Comparison of ENCODE assay signal across 10 cellular contexts in genomic region chr3:11367116-11367781, GRCh38.
DNase-seq lines count a peak whose midpoint lies in the region; ATAC-seq, FAIRE-seq and TF ChIP-seq lines count a peak whose summit lies in the region.
"Had no signal": no experiment of that assay in that cellular context is flagged by ENCODE, and none has a peak within 500 bp of the region (broad histone marks: within the 10 kb centered on the region; RNA-seq: fewer than 3 reads in every experiment).

No MANE protein-coding gene starts in this region.

- CTCF ChIA-PET in activated CD8-positive, alpha-beta T cell treated with anti-CD3 and anti-CD28 coated beads, Interleukin-2, amount 10 ng/mL, durations not matched to agents 7 days and 5 days (lab: Charles Lee) = no interaction called here
- CTCF ChIA-PET in PC-9 (lab: Charles Lee) = interaction anchor here (0.6 kb wide), 1 partner anchor 507 kb away, joined by 4 read pairs; no protein-coding TSS in a partner anchor

- H3K4me1 ChIP-seq in smooth muscle cell (ENCODE audit: low read depth) (peaks cover 15% of the 10 kb centered on the region), PC-9 (replicated peaks; ENCODE audit: insufficient read depth) (no peaks in the 10 kb centered on the region)

- POLR2A ChIA-PET in activated CD8-positive, alpha-beta T cell treated with anti-CD3 and anti-CD28 coated beads, Interleukin-2, amount 10 ng/mL, durations not matched to agents 7 days and 5 days (lab: Charles Lee) = no interaction called here
- POLR2A ChIA-PET in PC-9 (lab: Charles Lee; ENCODE audit: unreplicated experiment) = interaction anchor here (0.9 kb wide), 1 partner anchor 923 kb away, joined by 5 read pairs; no protein-coding TSS in a partner anchor

- no peak for FAIRE-seq in bronchial epithelial cell (lab: Jason Lieb, UNC)

- H3K9me2 ChIP-seq in PC-9 (ENCODE audit: insufficient read depth) = no peaks in the 10 kb centered on the region

- peak overlapping the region; percentile 77 for H3K27ac ChIP-seq in layer of hippocampus (ENCODE audit: low read depth, low read length)
- H3K27ac ChIP-seq in smooth muscle cell (ENCODE audit: low read depth) = peak overlapping the region; percentile 64
- no peak overlapping the region for H3K27ac ChIP-seq in PC-9

- H3K9me3 ChIP-seq in smooth muscle cell (replicated peaks; ENCODE audit: low read depth) = no peaks in the 10 kb centered on the region
- H3K9me3 ChIP-seq in PC-9 (ENCODE audit: insufficient read depth, low read depth) = no peaks in the 10 kb centered on the region

- no peaks in the 10 kb centered on the region for H3K27me3 ChIP-seq in bronchial epithelial cell (ENCODE audit: control insufficient read depth, insufficient read depth, low read length)
- H3K27me3 ChIP-seq in layer of hippocampus (ENCODE audit: control insufficient read depth, insufficient read depth, low read length) = no peaks in the 10 kb centered on the region
- H3K27me3 ChIP-seq in smooth muscle cell (ENCODE audit: low read depth) = no peaks in the 10 kb centered on the region
- H3K27me3 ChIP-seq in PC-9 (ENCODE audit: insufficient read depth, low read depth) = no peaks in the 10 kb centered on the region

- no peaks in the 10 kb centered on the region for H3K27me3 Mint-ChIP-seq in activated CD8-positive, alpha-beta T cell treated with anti-CD3 and anti-CD28 coated beads, Interleukin-2, amount 10 ng/mL, durations not matched to agents 7 days and 5 days (ENCODE audit: low read depth)
- H3K27me3 Mint-ChIP-seq: stimulated activated naive B cell treated with anti-CD40 and anti-IgM and Interleukin-4, amounts not matched to agents 10 μg/mL and 1 μg/mL and 100 μg/mL, for 72 hours had no signal

- peaks cover 9% of the 10 kb centered on the region for H3K36me3 ChIP-seq in bronchial epithelial cell (ENCODE audit: control insufficient read depth, insufficient read depth, low read length)
- peaks cover 13% of the 10 kb centered on the region for H3K36me3 ChIP-seq in smooth muscle cell (ENCODE audit: low read depth)
- H3K36me3 ChIP-seq in PC-9 (ENCODE audit: low read depth) = peaks cover 19% of the 10 kb centered on the region

- no peaks in the 10 kb centered on the region for H3K9me3 Mint-ChIP-seq in activated CD8-positive, alpha-beta T cell treated with anti-CD3 and anti-CD28 coated beads, Interleukin-2, amount 10 ng/mL, durations not matched to agents 7 days and 5 days (ENCODE audit: insufficient read depth)
- H3K9me3 Mint-ChIP-seq: stimulated activated naive B cell treated with anti-CD40 and anti-IgM and Interleukin-4, amounts not matched to agents 10 μg/mL and 1 μg/mL and 100 μg/mL, for 72 hours had no signal

- TF ChIP-seq CTCF in bronchial epithelial cell (IDR thresholded peaks at IDR 0.05; ENCODE audit: insufficient read depth, low read length, severe bottlenecking) (no peak), smooth muscle cell (IDR thresholded peaks at IDR 0.05; ENCODE audit: borderline replicate concordance, insufficient read depth, poor library complexity, severe bottlenecking) (no peak), PC-9 (conservative IDR thresholded peaks at IDR 0.05) (no peak)

- H3F3A ChIP-seq in smooth muscle cell (ENCODE audit: low read depth) (no peaks in the 10 kb centered on the region), PC-9 (ENCODE audit: insufficient read depth, low read depth) (no peaks in the 10 kb centered on the region)

- no peaks in the 10 kb centered on the region for H3K4me1 Mint-ChIP-seq in activated CD8-positive, alpha-beta T cell treated with anti-CD3 and anti-CD28 coated beads, Interleukin-2, amount 10 ng/mL, durations not matched to agents 7 days and 5 days (ENCODE audit: low read depth)
- H3K4me1 Mint-ChIP-seq: stimulated activated naive B cell treated with anti-CD40 and anti-IgM and Interleukin-4, amounts not matched to agents 10 μg/mL and 1 μg/mL and 100 μg/mL, for 72 hours had no signal

- intact Hi-C loops in PC-9 (cut with micrococcal nuclease; ENCODE audit: unreplicated experiment) = no loop called here

- H3K9ac ChIP-seq in smooth muscle cell (ENCODE audit: low read depth) = peak overlapping the region; percentile 39

- H2AFZ ChIP-seq in smooth muscle cell (ENCODE audit: low read depth) (no peak overlapping the region), PC-9 (no peak overlapping the region)

- peaks cover 33% of the 10 kb centered on the region for H3K36me3 Mint-ChIP-seq in activated CD8-positive, alpha-beta T cell treated with anti-CD3 and anti-CD28 coated beads, Interleukin-2, amount 10 ng/mL, durations not matched to agents 7 days and 5 days (ENCODE audit: low read depth)

- H3K27ac Mint-ChIP-seq in activated CD8-positive, alpha-beta T cell treated with anti-CD3 and anti-CD28 coated beads, Interleukin-2, amount 10 ng/mL, durations not matched to agents 7 days and 5 days = no peak overlapping the region
- H3K27ac Mint-ChIP-seq: stimulated activated naive B cell treated with anti-CD40 and anti-IgM and Interleukin-4, amounts not matched to agents 10 μg/mL and 1 μg/mL and 100 μg/mL, for 72 hours had no signal

- H4K20me1 ChIP-seq in smooth muscle cell (ENCODE audit: low read depth) = no peaks in the 10 kb centered on the region
- no peaks in the 10 kb centered on the region for H4K20me1 ChIP-seq in PC-9 (ENCODE audit: insufficient read depth)

- H3K4me2 ChIP-seq in smooth muscle cell (no peak overlapping the region), PC-9 (no peak overlapping the region)

- DNase-seq in HT1080 (ENCODE audit: low read depth) (peak; percentile 42), bronchial epithelial cell (ENCODE audit: low read depth) (peak; percentile 67), smooth muscle cell (lab: John Stamatoyannopoulos, UW; ENCODE audit: unreplicated experiment) (no peak), PC-9 (no peak)
- no peak for DNase-seq in activated CD8-positive, alpha-beta T cell treated with anti-CD3 and anti-CD28 coated beads, Interleukin-2, amount 10 ng/mL, durations not matched to agents 7 days and 5 days
- DNase-seq in stimulated activated CD4-positive, alpha-beta T cell treated with anti-CD3 and anti-CD28 coated beads, Interleukin-1b, Interleukin-23, amount 100 ng/mL, for 48 hours = no peak
- DNase-seq: activated CD4-positive, CD25-positive, alpha-beta regulatory T cell; stimulated activated naive B cell treated with anti-CD40 and anti-IgM and Interleukin-4, amounts not matched to agents 10 μg/mL and 1 μg/mL and 100 μg/mL, for 72 hours had no signal

- H3K4me3 Mint-ChIP-seq in activated CD8-positive, alpha-beta T cell treated with anti-CD3 and anti-CD28 coated beads, Interleukin-2, amount 10 ng/mL, durations not matched to agents 7 days and 5 days = no peak overlapping the region
- H3K4me3 Mint-ChIP-seq: stimulated activated naive B cell treated with anti-CD40 and anti-IgM and Interleukin-4, amounts not matched to agents 10 μg/mL and 1 μg/mL and 100 μg/mL, for 72 hours had no signal

- WGBS in smooth muscle cell (ENCODE audit: low lambda C conversion rate) = 32% methylated on average over 2 of the region's 2 CpGs

- no peak for ATAC-seq in activated CD8-positive, alpha-beta T cell treated with anti-CD3 and anti-CD28 coated beads, Interleukin-2, amount 10 ng/mL, durations not matched to agents 7 days and 5 days
- ATAC-seq in GM21825 (IDR thresholded peaks at IDR 0.05; ENCODE audit: unreplicated experiment) = no peak
- ATAC-seq: stimulated activated naive B cell treated with anti-CD40 and anti-IgM and Interleukin-4, amounts not matched to agents 10 μg/mL and 1 μg/mL and 100 μg/mL, for 72 hours had no signal

- H3K4me3 ChIP-seq in bronchial epithelial cell (ENCODE audit: low read depth, low read length) (no peak overlapping the region), smooth muscle cell (no peak overlapping the region), PC-9 (no peak overlapping the region)

- H3K79me2 ChIP-seq in smooth muscle cell (ENCODE audit: low read depth) = no peaks in the 10 kb centered on the region
- no peaks in the 10 kb centered on the region; the same call in 1 of the 2 replicates for H3K79me2 ChIP-seq in PC-9 (ENCODE audit: low read depth)

- BruUV-seq in PC-9 (replicated peaks; lab: Mats Ljungman, UMichigan) = no TSS peak

Comparison
In these comparisons a context has a peak if more than half of its experiments do, and no peak if none do; other contexts are left out.
1. DNase-seq: peak in HT1080 (single experiment) and bronchial epithelial cell (single experiment); none in smooth muscle cell (single experiment), activated CD8-positive, alpha-beta T cell treated with anti-CD3 and anti-CD28 coated beads, Interleukin-2, amount 10 ng/mL, durations not matched to agents 7 days and 5 days (single experiment), stimulated activated CD4-positive, alpha-beta T cell treated with anti-CD3 and anti-CD28 coated beads, Interleukin-1b, Interleukin-23, amount 100 ng/mL, for 48 hours (single experiment) and PC-9 (0 of 2).